In the genomic region with DNA sequence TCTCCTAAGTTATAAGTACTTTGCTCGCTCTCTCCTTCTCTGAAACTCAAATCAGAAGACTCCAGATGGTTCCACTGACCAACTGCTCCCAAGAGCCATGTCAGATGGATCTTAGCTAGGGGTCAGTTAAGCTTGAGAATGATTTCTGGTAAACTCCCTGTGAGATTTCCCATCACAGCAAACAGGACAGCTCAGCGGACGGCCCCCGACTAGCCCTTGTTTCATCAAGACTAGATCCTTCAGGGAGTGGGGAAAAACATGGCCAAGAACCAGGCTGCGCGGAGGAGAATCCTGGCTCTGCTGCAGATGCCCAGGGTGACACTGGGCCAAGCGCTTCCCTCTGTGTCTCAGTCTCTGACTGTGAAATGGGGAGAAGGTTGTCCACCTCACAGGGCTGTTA, we compare ENCODE assay signal across 26 cellular contexts.
"Had no signal": no experiment of that assay in that cellular context is flagged by ENCODE, and none has a peak within 500 bp of the region (broad histone marks: within the 10 kb centered on the region; RNA-seq: fewer than 3 reads in every experiment).

No MANE protein-coding gene starts in this region.

- H3K27me3 ChIP-seq: ascending aorta, breast epithelium had no signal

- H3K4me1 ChIP-seq: breast epithelium had no signal

- H3K4me3 Mint-ChIP-seq: activated CD4-positive, alpha-beta memory T cell treated with anti-CD3 and anti-CD28 coated beads for 36 hours; activated naive CD4-positive, alpha-beta T cell treated with anti-CD3 and anti-CD28 coated beads for 36 hours; activated T-cell treated with anti-CD3 and anti-CD28 coated beads, Interleukin-2, amount 50 U/mL, for 4 hours; activated T-helper 1 cell treated with anti-CD3 and anti-CD28 coated beads, Interleukin-12 subunit alpha, Interleukin-12 subunit beta, Interleukin-2, Interleukin-4 antibody, amounts not matched to agents 30 ng/mL and 10 ng/mL and 1 ng/mL, durations not matched to agents 14 hours and 24 hours and 36 hours; T-helper 2 cell treated with Interferon-gamma antibody and Interleukin-4, amounts not matched to agents 5 μg/mL and 100 μg/mL, for 36 hours; WTC11 had no signal

- DNase-seq: activated CD4-positive, alpha-beta memory T cell treated with anti-CD3 and anti-CD28 coated beads for 36 hours; activated CD4-positive, alpha-beta T cell treated with anti-CD3 and anti-CD28 coated beads for 4 hours; activated CD4-positive, alpha-beta T cell treated with anti-CD3 and anti-CD28 coated beads, Interleukin-2, amount 50 U/mL, for 1 hour; activated CD4-positive, CD25-positive, alpha-beta regulatory T cell treated with anti-CD3 and anti-CD28 coated beads, Interleukin-2, amount 50 U/mL, for 72 hours; activated CD8-positive, alpha-beta memory T cell treated with anti-CD3 and anti-CD28 coated beads, Interleukin-2, amount 50 U/mL, for 4 hours; activated gamma-delta T cell treated with Interleukin-2 at 50 U/mL for 16 hours; activated naive CD4-positive, alpha-beta T cell treated with anti-CD3 and anti-CD28 coated beads for 36 hours; activated T-cell treated with anti-CD3 and anti-CD28 coated beads for 4 hours; activated T-cell treated with anti-CD3 and anti-CD28 coated beads, Interleukin-2, amount 50 U/mL, for 4 hours; amniotic stem cell; NCI-H1092 treated with DMSO at 0.1 percent for 48 hours; NCI-H1417 treated with DMSO at 0.1 percent for 48 hours; NCI-H187 treated with DMSO at 0.1 percent for 48 hours; NCI-H2081 treated with DMSO at 0.1 percent for 48 hours; NCI-H226; NCI-H524 treated with DMSO at 0.1 percent for 48 hours; PC-3; Right ventricle myocardium superior had no signal

- H3K27ac ChIP-seq: ascending aorta, RWPE1 had no signal

- H3K27me3 Mint-ChIP-seq: activated CD4-positive, alpha-beta memory T cell treated with anti-CD3 and anti-CD28 coated beads for 36 hours had no signal

- H3K9me3 Mint-ChIP-seq: activated CD4-positive, alpha-beta memory T cell treated with anti-CD3 and anti-CD28 coated beads for 36 hours; activated naive CD4-positive, alpha-beta T cell treated with anti-CD3 and anti-CD28 coated beads for 36 hours; activated naive CD4-positive, alpha-beta T cell treated with anti-CD3 and anti-CD28 coated beads, Interleukin-2, amount 50 U/mL, for 72 hours; activated T-cell treated with anti-CD3 and anti-CD28 coated beads, Interleukin-2, amount 50 U/mL, for 4 hours; activated T-helper 1 cell treated with anti-CD3 and anti-CD28 coated beads, Interleukin-12 subunit alpha, Interleukin-12 subunit beta, Interleukin-2, Interleukin-4 antibody, amounts not matched to agents 30 ng/mL and 10 ng/mL and 1 ng/mL, durations not matched to agents 14 hours and 24 hours and 36 hours; T-helper 2 cell treated with Interferon-gamma antibody and Interleukin-4, amounts not matched to agents 5 μg/mL and 100 μg/mL, for 36 hours; WTC11 had no signal

- ATAC-seq: activated naive CD4-positive, alpha-beta T cell treated with anti-CD3 and anti-CD28 coated beads, Interleukin-2, amount 50 U/mL, for 72 hours; activated T-cell treated with anti-CD3 and anti-CD28 coated beads, Interleukin-2, amount 50 U/mL, for 4 hours; K562; PC-3; WTC11 had no signal

- H3K9me3 ChIP-seq: ascending aorta, breast epithelium had no signal

- H3K4me3 ChIP-seq: ascending aorta, breast epithelium, K562 had no signal

- H3K36me3 ChIP-seq: ascending aorta, breast epithelium had no signal

- H3K36me3 Mint-ChIP-seq: activated CD4-positive, alpha-beta memory T cell treated with anti-CD3 and anti-CD28 coated beads for 36 hours; activated naive CD4-positive, alpha-beta T cell treated with anti-CD3 and anti-CD28 coated beads, Interleukin-2, amount 50 U/mL, for 72 hours; WTC11 had no signal

- H3K27ac Mint-ChIP-seq: activated CD4-positive, alpha-beta memory T cell treated with anti-CD3 and anti-CD28 coated beads for 36 hours; activated naive CD4-positive, alpha-beta T cell treated with anti-CD3 and anti-CD28 coated beads for 36 hours; activated naive CD4-positive, alpha-beta T cell treated with anti-CD3 and anti-CD28 coated beads, Interleukin-2, amount 50 U/mL, for 72 hours; activated T-helper 1 cell treated with anti-CD3 and anti-CD28 coated beads, Interleukin-12 subunit alpha, Interleukin-12 subunit beta, Interleukin-2, Interleukin-4 antibody, amounts not matched to agents 30 ng/mL and 10 ng/mL and 1 ng/mL, durations not matched to agents 14 hours and 24 hours and 36 hours; T-helper 2 cell treated with Interferon-gamma antibody and Interleukin-4, amounts not matched to agents 5 μg/mL and 100 μg/mL, for 36 hours had no signal
